8 cellular contexts compared by ENCODE assay signal in the genomic region with DNA sequence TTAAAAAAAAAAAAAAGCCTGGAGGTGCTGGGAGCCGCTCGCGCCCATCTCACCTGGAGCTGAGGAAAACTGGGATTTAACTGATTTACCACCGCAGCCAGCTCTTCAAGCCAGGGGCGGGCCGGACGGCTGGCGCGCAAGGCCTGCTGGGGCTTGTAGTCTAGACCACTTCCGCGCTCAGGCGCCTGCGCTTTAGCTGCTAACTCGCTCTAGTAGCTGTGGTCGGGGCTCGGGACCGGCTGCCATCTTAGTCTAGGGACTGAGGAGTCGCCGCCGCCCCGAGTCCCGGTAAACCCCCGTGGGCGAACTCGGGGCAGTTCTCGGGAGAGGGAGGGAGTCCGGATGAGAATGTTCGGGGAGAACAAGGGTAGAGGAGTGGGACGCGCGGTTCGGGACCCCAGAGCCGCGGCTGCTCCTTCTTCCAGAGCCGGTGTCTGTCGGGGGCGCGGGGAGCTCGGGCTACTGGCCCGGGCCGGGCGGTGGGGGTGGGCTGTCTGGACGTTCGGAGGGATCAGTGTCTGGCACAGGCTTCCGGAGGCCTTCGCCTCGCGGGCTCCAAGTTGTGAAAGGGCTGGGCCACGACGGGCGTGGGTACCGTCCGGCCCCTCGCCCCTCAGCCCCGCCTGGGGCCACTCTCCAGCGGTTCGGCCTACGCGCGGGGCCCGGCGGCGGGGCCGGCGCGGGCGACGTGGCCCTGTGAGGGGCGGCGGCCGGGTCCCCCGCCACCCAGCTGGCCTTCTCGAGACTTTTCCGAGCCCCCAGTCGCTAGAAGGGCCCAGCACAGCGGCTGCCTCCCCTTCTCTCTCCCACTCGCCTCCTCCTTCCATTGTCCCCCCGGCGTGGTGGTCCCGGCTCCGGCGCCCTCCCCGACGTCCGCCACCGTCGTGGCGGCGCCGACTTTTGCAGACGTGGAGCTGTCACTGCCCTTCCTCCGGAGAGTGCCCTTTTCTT. TPM values are rescaled to one million over a fixed set of nuclear protein-coding genes. Genes with fewer than 3 reads are reported as not detected.
DNase-seq lines count a peak whose midpoint lies in the region; TF ChIP-seq lines count a peak whose summit lies in the region.

A gene (plus strand): TSS at position 212 of the 951 bp plus-strand sequence. CDS start 30,539 bp downstream, outside the sequence.

- H3K27me3 ChIP-seq in H7 (ENCODE audit: control insufficient read depth, insufficient read depth, low read length) (no peaks in the 10 kb centered on the region), neural cell (ENCODE audit: insufficient read depth, low read depth, low read length) (no peaks in the 10 kb centered on the region), stomach (no peaks in the 10 kb centered on the region)

- peak within 1 kb of the TSS; percentile 81 for H3K4me3 ChIP-seq in H7 (ENCODE audit: insufficient read depth, low read depth, low read length)
- H3K4me3 ChIP-seq in neural cell (ENCODE audit: low read length) = peak within 1 kb of the TSS; percentile 92
- H3K4me3 ChIP-seq in stomach = peak within 1 kb of the TSS; percentile 76 to 93 (median 89)

- H3K9me3 ChIP-seq in neural cell (ENCODE audit: low read length) = no peaks in the 10 kb centered on the region
- H3K9me3 ChIP-seq in stomach = no peaks in the 10 kb centered on the region

- H3K9ac ChIP-seq in neural cell (ENCODE audit: low read length) = peak within 1 kb of the TSS; percentile 94

- peaks cover 17 to 54% (median 47%) of the 10 kb centered on the region in 4 donors for H3K4me1 ChIP-seq in stomach

- H3K4me2 ChIP-seq in neural cell (ENCODE audit: low read length) = peak within 1 kb of the TSS; percentile 87

- H3K27ac ChIP-seq in neural cell (ENCODE audit: low read length) = peak within 1 kb of the TSS; percentile 89
- peak within 1 kb of the TSS; percentile 89 to 98 (median 93) for H3K27ac ChIP-seq in stomach

- peak in 2 of 4 donors; percentile 72 to 90 for TF ChIP-seq POLR2A in stomach (IDR thresholded peaks at IDR 0.05)

- intact Hi-C loops in stomach (cut with DNase I; ENCODE audit: low total_unique reads) = no loop called here

- peak within 1 kb of the TSS; percentile 80 for H2AFZ ChIP-seq in neural cell (ENCODE audit: low read depth, low read length)

- no peaks in the 10 kb centered on the region for H4K20me1 ChIP-seq in neural cell (ENCODE audit: insufficient read depth)

- TF ChIP-seq CTCF in neural cell (IDR thresholded peaks at IDR 0.05; ENCODE audit: poor library complexity, severe bottlenecking) = no peak
- TF ChIP-seq CTCF in stomach (IDR thresholded peaks at IDR 0.05) = no peak

- TF ChIP-seq RAD21 in neural cell (conservative IDR thresholded peaks at IDR 0.05) = no peak

- no peaks in the 10 kb centered on the region for H3F3A ChIP-seq in neural cell (ENCODE audit: insufficient read depth, low read length, poor library complexity, severe bottlenecking)

- WGBS in stomach, 5 donors = 0% methylated on average over 35 to 92 of the region's 92 CpGs

- H3K36me3 ChIP-seq in H7 (replicated peaks; ENCODE audit: control insufficient read depth, insufficient read depth, low read length) (no peaks in the 10 kb centered on the region), neural cell (ENCODE audit: insufficient read depth, low read length) (no peaks in the 10 kb centered on the region), stomach (no peaks in the 10 kb centered on the region)

- DNase-seq in ELF-1 (ENCODE audit: low read depth, low spot score) = peak; percentile 95
- DNase-seq in H7 = peak; percentile 97
- peak; percentile 98 for DNase-seq in M059J (ENCODE audit: low read depth)
- peak; percentile 94 to 97 for DNase-seq in SHP77 (lab: John Stamatoyannopoulos, UW)
- DNase-seq in activated effector memory CD4-positive, alpha-beta T cell treated with anti-CD3 and anti-CD28 coated beads, Interleukin-2, amount 50 U/mL, for 16 hours = peak; percentile 98
- DNase-seq in fibroblast of the conjunctiva (ENCODE audit: low read depth) = peak; percentile 91
- DNase-seq in stomach = peak; percentile 97

- TF ChIP-seq EP300 in neural cell (conservative IDR thresholded peaks at IDR 0.05; ENCODE audit: poor library complexity, severe bottlenecking) (no peak), stomach (IDR thresholded peaks at IDR 0.05) (no peak)

- peaks cover 42% of the 10 kb centered on the region for H3K79me2 ChIP-seq in neural cell (replicated peaks; ENCODE audit: insufficient read depth, low read length)

- H3K9me2 ChIP-seq in neural cell (ENCODE audit: insufficient read depth, low read length) = no peaks in the 10 kb centered on the region

TF ChIP-seq in neural cell, 6 proteins besides CTCF, POLR2A, EP300 and RAD21:
- TF ChIP-seq, protein P1, sequence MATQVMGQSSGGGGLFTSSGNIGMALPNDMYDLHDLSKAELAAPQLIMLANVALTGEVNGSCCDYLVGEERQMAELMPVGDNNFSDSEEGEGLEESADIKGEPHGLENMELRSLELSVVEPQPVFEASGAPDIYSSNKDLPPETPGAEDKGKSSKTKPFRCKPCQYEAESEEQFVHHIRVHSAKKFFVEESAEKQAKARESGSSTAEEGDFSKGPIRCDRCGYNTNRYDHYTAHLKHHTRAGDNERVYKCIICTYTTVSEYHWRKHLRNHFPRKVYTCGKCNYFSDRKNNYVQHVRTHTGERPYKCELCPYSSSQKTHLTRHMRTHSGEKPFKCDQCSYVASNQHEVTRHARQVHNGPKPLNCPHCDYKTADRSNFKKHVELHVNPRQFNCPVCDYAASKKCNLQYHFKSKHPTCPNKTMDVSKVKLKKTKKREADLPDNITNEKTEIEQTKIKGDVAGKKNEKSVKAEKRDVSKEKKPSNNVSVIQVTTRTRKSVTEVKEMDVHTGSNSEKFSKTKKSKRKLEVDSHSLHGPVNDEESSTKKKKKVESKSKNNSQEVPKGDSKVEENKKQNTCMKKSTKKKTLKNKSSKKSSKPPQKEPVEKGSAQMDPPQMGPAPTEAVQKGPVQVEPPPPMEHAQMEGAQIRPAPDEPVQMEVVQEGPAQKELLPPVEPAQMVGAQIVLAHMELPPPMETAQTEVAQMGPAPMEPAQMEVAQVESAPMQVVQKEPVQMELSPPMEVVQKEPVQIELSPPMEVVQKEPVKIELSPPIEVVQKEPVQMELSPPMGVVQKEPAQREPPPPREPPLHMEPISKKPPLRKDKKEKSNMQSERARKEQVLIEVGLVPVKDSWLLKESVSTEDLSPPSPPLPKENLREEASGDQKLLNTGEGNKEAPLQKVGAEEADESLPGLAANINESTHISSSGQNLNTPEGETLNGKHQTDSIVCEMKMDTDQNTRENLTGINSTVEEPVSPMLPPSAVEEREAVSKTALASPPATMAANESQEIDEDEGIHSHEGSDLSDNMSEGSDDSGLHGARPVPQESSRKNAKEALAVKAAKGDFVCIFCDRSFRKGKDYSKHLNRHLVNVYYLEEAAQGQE (IDR thresholded peaks at IDR 0.05; ENCODE audit: borderline replicate concordance) = peak; percentile 78
- TF ChIP-seq SMC3 (conservative IDR thresholded peaks at IDR 0.05; ENCODE audit: poor library complexity) (no peak), TAF1 (IDR thresholded peaks at IDR 0.05; ENCODE audit: low read depth) (peak; percentile 85), EZH2 (IDR thresholded peaks at IDR 0.05; ENCODE audit: borderline replicate concordance, insufficient read depth, low read length, poor library complexity, severe bottlenecking) (no peak), MXI1 (conservative IDR thresholded peaks at IDR 0.05; ENCODE audit: poor library complexity, severe bottlenecking) (peak; percentile 33), POLR2AphosphoS5 (IDR thresholded peaks at IDR 0.05) (peak; percentile 96)
TF ChIP-seq in neural cell: peak in this region for 4.

RNA-seq across cellular contexts. Expression of the gene that starts here (rescaled TPM):
- total RNA-seq in H7 (2014; rRNA removed; shearing (Covaris generic)) = 27.5 and 43.5 TPM in 2 replicates
- total RNA-seq in M059J (2014; rRNA removed; shearing (Covaris generic)) = 70.6 and 71.2 TPM in 2 replicates
- polyA plus RNA-seq in neural cell (33.4 and 39.5 TPM in 2 replicates), stomach (10 to 100 TPM in 2 of 3 donors, 1 to 10 TPM in 1; 7.2 to 17.0 (median 10.8) TPM)
- polyA minus RNA-seq in neural cell = 85.7 and 93.2 TPM in 2 replicates
- total RNA-seq in stomach = 100 to 1,000 TPM in 1 of 5 donors, 10 to 100 TPM in 4; 25.8 to 138 (median 56.2) TPM

Comparison
In these comparisons a context has a peak if more than half of its experiments do, and no peak if none do; other contexts are left out.
1. Peak in every context shown above with its lines: DNase-seq, H3K4me3 ChIP-seq and H3K27ac ChIP-seq.